Comparison of ENCODE assay signal across 34 cellular contexts in the genomic region with DNA sequence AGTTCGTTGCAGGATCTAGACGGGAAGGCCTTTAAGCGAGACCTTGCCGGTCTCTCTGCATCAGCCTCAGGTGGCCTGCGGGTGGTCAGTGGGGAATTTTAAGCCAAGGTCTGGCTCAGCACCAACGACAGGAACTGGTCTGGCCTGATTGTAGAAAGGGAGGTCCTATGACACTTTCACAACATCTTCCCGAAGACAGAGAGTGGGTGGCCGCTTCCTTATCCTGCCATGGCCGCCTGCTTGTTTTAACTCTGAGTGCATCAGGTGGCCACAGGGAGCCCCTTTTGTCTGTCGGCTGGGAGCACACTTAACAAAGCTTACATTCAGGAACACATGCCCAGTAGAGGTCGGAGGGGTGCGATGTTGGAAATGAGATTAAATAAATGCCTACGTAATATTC.
"Had no signal": no experiment of that assay in that cellular context is flagged by ENCODE, and none has a peak within 500 bp of the region (broad histone marks: within the 10 kb centered on the region; RNA-seq: fewer than 3 reads in every experiment).

No MANE protein-coding gene starts in this region.

- FAIRE-seq: astrocyte, TTC549 had no signal

- H3K27ac ChIP-seq: adrenal gland, body of pancreas, brain microvascular endothelial cell, breast epithelium, VCaP had no signal

- DNase-seq: activated B cell treated with CpG ODN at 0.5 μM for 24 hours; activated CD4-positive, alpha-beta memory T cell treated with anti-CD3 and anti-CD28 coated beads for 36 hours; activated CD4-positive, alpha-beta T cell treated with anti-CD3 and anti-CD28 coated beads for 4 hours; activated CD4-positive, alpha-beta T cell treated with anti-CD3 and anti-CD28 coated beads, Interleukin-2, amount 10 ng/mL, durations not matched to agents 24 days and 14 days; activated CD4-positive, alpha-beta T cell treated with anti-CD3 and anti-CD28 coated beads, Interleukin-2, amount 50 U/mL, for 1 hour; activated CD4-positive, alpha-beta T cell treated with anti-CD3 and anti-CD28 coated beads, Interleukin-2, amount 50 U/mL, for 4 hours; activated CD4-positive, CD25-positive, alpha-beta regulatory T cell treated with anti-CD3 and anti-CD28 coated beads, Interleukin-2, amount 50 U/mL, for 72 hours; activated CD8-positive, alpha-beta memory T cell treated with anti-CD3 and anti-CD28 coated beads, Interleukin-2, amount 50 U/mL, for 4 hours; activated CD8-positive, alpha-beta T cell treated with anti-CD3 and anti-CD28 coated beads for 36 hours; activated effector memory CD4-positive, alpha-beta T cell treated with anti-CD3 and anti-CD28 coated beads, Interleukin-2, amount 50 U/mL, for 16 hours; activated gamma-delta T cell treated with Interleukin-2 at 50 U/mL for 16 hours; activated naive CD4-positive, alpha-beta T cell; activated naive CD4-positive, alpha-beta T cell treated with anti-CD3 and anti-CD28 coated beads for 36 hours; activated naive CD4-positive, alpha-beta T cell treated with anti-CD3 and anti-CD28 coated beads, Interleukin-2, amount 50 U/mL, for 16 hours; activated naive CD8-positive, alpha-beta T cell treated with anti-CD3 and anti-CD28 coated beads for 36 hours; activated T-cell treated with anti-CD3 and anti-CD28 coated beads for 4 hours; activated T-cell treated with anti-CD3 and anti-CD28 coated beads, Interleukin-2, amount 50 U/mL, for 1 hour; activated T-cell treated with anti-CD3 and anti-CD28 coated beads, Interleukin-2, amount 50 U/mL, for 4 hours; activated T-cell treated with anti-CD3 and anti-CD28 coated beads, Interleukin-2, amount 50 U/mL, for 72 hours; adrenal gland; amniotic stem cell; aorta; body of pancreas; brain microvascular endothelial cell; central memory CD4-positive, alpha-beta T cell; T-helper 1 cell; T-helper 2 cell; T-helper 9 cell had no signal

- H3K36me3 ChIP-seq: adrenal gland, brain microvascular endothelial cell, breast epithelium had no signal

- H3K27me3 ChIP-seq: adrenal gland, body of pancreas, brain microvascular endothelial cell had no signal

- ATAC-seq: activated CD8-positive, alpha-beta T cell treated with anti-CD3 and anti-CD28 coated beads for 36 hours; activated naive CD4-positive, alpha-beta T cell treated with anti-CD3 and anti-CD28 coated beads, Interleukin-2, amount 50 U/mL, for 72 hours; activated T-cell treated with anti-CD3 and anti-CD28 coated beads, Interleukin-2, amount 50 U/mL, for 4 hours; activated T-cell treated with anti-CD3 and anti-CD28 coated beads, Interleukin-2, amount 50 U/mL, for 72 hours; activated T-helper 17 cell treated with anti-CD3 and anti-CD28 coated beads, Interleukin-2, amount 50 U/mL, for 72 hours; body of pancreas had no signal

- H3K4me1 ChIP-seq: adrenal gland, body of pancreas, breast epithelium had no signal

- H3K4me3 ChIP-seq: adrenal gland, body of pancreas, breast epithelium had no signal

- H3K9me3 ChIP-seq: adrenal gland, body of pancreas, breast epithelium had no signal
